ENCODE assay signal across 24 cellular contexts in genomic region chr10:45438457-45439090, GRCh38.
DNase-seq lines count a peak whose midpoint lies in the region; ATAC-seq and TF ChIP-seq lines count a peak whose summit lies in the region.
"Had no signal": no experiment of that assay in that cellular context is flagged by ENCODE, and none has a peak within 500 bp of the region (broad histone marks: within the 10 kb centered on the region; RNA-seq: fewer than 3 reads in every experiment).

No MANE protein-coding gene starts in this region.

- H3K27me3 ChIP-seq in CD8-positive, alpha-beta memory T cell (ENCODE audit: insufficient read depth, low read length, poor library complexity, severe bottlenecking), result no peaks in the 10 kb centered on the region
- H3K27me3 ChIP-seq in IMR-90 (ENCODE audit: control insufficient read depth, insufficient read depth, low read length) (peaks cover 7% of the 10 kb centered on the region), osteoblast (ENCODE audit: insufficient read depth, low read length) (peaks cover 3% of the 10 kb centered on the region)
- H3K27me3 ChIP-seq: hepatocyte had no signal

- H3K4ac ChIP-seq in IMR-90 (ENCODE audit: low read depth, low read length), result peak overlapping the region; percentile 10; the same call in 1 of the 2 replicates

- H3K27me3 Mint-ChIP-seq in CD8-positive, alpha-beta memory T cell, result peaks cover 5 to 19% of the 10 kb centered on the region in 2 donors
- H3K27me3 Mint-ChIP-seq in MCF 10A (ENCODE audit: insufficient read depth, unreplicated experiment), result no peaks in the 10 kb centered on the region
- H3K27me3 Mint-ChIP-seq: progenitor cell of endocrine pancreas had no signal

- no peak overlapping the region for H3K56ac ChIP-seq in IMR-90 (ENCODE audit: extremely low read depth, insufficient read depth, low read length)

- DNase-seq in CD8-positive, alpha-beta memory T cell, result no peak
- DNase-seq in IMR-90 (no peak), MCF 10A (ENCODE audit: unreplicated experiment) (peak; percentile 22), osteoblast (ENCODE audit: insufficient read length, low spot score, missing footprints) (peak; percentile 62), cerebellar cortex (ENCODE audit: low spot score) (no peak), NCI-H2196 (lab: John Stamatoyannopoulos, UW; ENCODE audit: unreplicated experiment) (no peak)
- DNase-seq: aorta, Calu3, foreskin melanocyte, immature natural killer cell, left ventricle myocardium superior, NCI-H1694 treated with DMSO at 0.1 percent for 48 hours, NCI-H226, NCI-H774, SK-N-SH, T-helper 9 cell, tibial artery had no signal

- no peak overlapping the region for H3K4me3 Mint-ChIP-seq in CD8-positive, alpha-beta memory T cell
- H3K4me3 Mint-ChIP-seq in MCF 10A (ENCODE audit: unreplicated experiment), result no peak overlapping the region
- H3K4me3 Mint-ChIP-seq: central memory CD8-positive, alpha-beta T cell; GM23338; immature natural killer cell; nephron had no signal

- H3K27ac ChIP-seq in CD8-positive, alpha-beta memory T cell (ENCODE audit: low read depth, low read length), result peak overlapping the region; percentile 74
- H3K27ac ChIP-seq in IMR-90 (ENCODE audit: insufficient read depth, low read length) (no peak overlapping the region), osteoblast (ENCODE audit: low read depth, low read length) (no peak overlapping the region)
- H3K27ac ChIP-seq: hepatocyte, tibial artery had no signal

- 40% methylated on average over 2 of the region's 5 CpGs; no CpG with 5 or more reads in 1 of the 2 experiments for WGBS in IMR-90 (ENCODE audit: extremely low coverage in 2 of 2, insufficient read length in 1 of 2), 2 experiments

- 0 out of 2 replicates have a peak overlapping the region, but pooled peaks have one; percentile 42 for H2BK20ac ChIP-seq in IMR-90 (ENCODE audit: low read depth, low read length)

- H3K9me3 Mint-ChIP-seq in CD8-positive, alpha-beta memory T cell, result no peaks in the 10 kb centered on the region
- no peaks in the 10 kb centered on the region for H3K9me3 Mint-ChIP-seq in MCF 10A (ENCODE audit: unreplicated experiment)
- H3K9me3 Mint-ChIP-seq: activated naive CD4-positive, alpha-beta T cell treated with anti-CD3 and anti-CD28 coated beads, Interleukin-2, amount 50 U/mL, for 72 hours; central memory CD8-positive, alpha-beta T cell; immature natural killer cell had no signal

- no TSS peak for BruUV-seq in IMR-90 (replicated peaks; lab: Mats Ljungman, UMichigan)
- BruUV-seq in MCF 10A (replicated peaks; lab: Mats Ljungman, UMichigan), result no TSS peak

- CTCF ChIA-PET in CD8-positive, alpha-beta memory T cell (lab: Charles Lee), result no interaction called here
- CTCF ChIA-PET in IMR-90 (lab: Yijun Ruan, JAX), result no interaction called here
- CTCF ChIA-PET in MCF 10A (lab: Yijun Ruan, JAX), result interaction anchor here (0.6 kb wide), 1 partner anchor 12 kb away, joined by 3 read pairs; no protein-coding TSS in a partner anchor

- no peaks in the 10 kb centered on the region for H3K9me1 ChIP-seq in IMR-90 (ENCODE audit: insufficient read depth, low read length)

- ATAC-seq in IMR-90 (ENCODE audit: low read depth) (0 out of 2 replicates have a peak, but pooled peaks have one; percentile 46), HG02798 (IDR thresholded peaks at IDR 0.05; ENCODE audit: poor library complexity, unreplicated experiment) (no peak)
- ATAC-seq: activated naive CD4-positive, alpha-beta T cell treated with anti-CD3 and anti-CD28 coated beads, Interleukin-2, amount 50 U/mL, for 72 hours; GM23338; left ventricle myocardium superior had no signal

- POLR2A ChIA-PET in CD8-positive, alpha-beta memory T cell (lab: Charles Lee), result no interaction called here
- POLR2A ChIA-PET in IMR-90 (lab: Charles Lee; ENCODE audit: unreplicated experiment), result no interaction called here
- POLR2A ChIA-PET in MCF 10A (lab: Yijun Ruan, JAX), result interaction anchor here (0.6 kb wide), 1 partner anchor 125 kb away, joined by 3 read pairs; no protein-coding TSS in a partner anchor

- peak overlapping the region; percentile 28; the same call in 1 of the 2 replicates for H2AK5ac ChIP-seq in IMR-90 (ENCODE audit: low read depth, low read length)

- H3K4me1 ChIP-seq in CD8-positive, alpha-beta memory T cell (ENCODE audit: insufficient read depth, low read length), result peaks cover 16% of the 10 kb centered on the region
- H3K4me1 ChIP-seq in IMR-90 (ENCODE audit: control insufficient read depth, insufficient read depth, low read length) (peaks cover 3% of the 10 kb centered on the region), osteoblast (ENCODE audit: insufficient read depth, low read length) (no peaks in the 10 kb centered on the region)
- H3K4me1 ChIP-seq: tibial artery had no signal

- TF ChIP-seq CTCF in IMR-90 (conservative IDR thresholded peaks at IDR 0.05; ENCODE audit: low read depth, low read length) (no peak), MCF 10A (IDR thresholded peaks at IDR 0.05; ENCODE audit: unreplicated experiment) (no peak), osteoblast (IDR thresholded peaks at IDR 0.05; ENCODE audit: extremely low read depth, low read depth, low read length) (no peak)

- H3K4me2 ChIP-seq in IMR-90 (ENCODE audit: low read depth, low read length) (no peak overlapping the region), osteoblast (ENCODE audit: insufficient read depth, low read length) (no peak overlapping the region)
- H3K4me2 ChIP-seq: GM23338, hepatocyte, SK-N-SH had no signal

- peaks cover 0 to 2% (median 0%) of the 10 kb centered on the region in 3 donors for H3K36me3 Mint-ChIP-seq in CD8-positive, alpha-beta memory T cell
- H3K36me3 Mint-ChIP-seq in MCF 10A (ENCODE audit: insufficient read depth, unreplicated experiment), result no peaks in the 10 kb centered on the region
- H3K36me3 Mint-ChIP-seq: activated naive CD4-positive, alpha-beta T cell treated with anti-CD3 and anti-CD28 coated beads, Interleukin-2, amount 50 U/mL, for 72 hours; immature natural killer cell had no signal

- 0 out of 2 replicates have a peak overlapping the region, but pooled peaks have one; percentile 1 for H3K14ac ChIP-seq in IMR-90 (replicated peaks; ENCODE audit: low read depth, low read length)

- no peaks in the 10 kb centered on the region for H3K79me2 ChIP-seq in osteoblast (ENCODE audit: insufficient read depth, low read length)
- H3K79me2 ChIP-seq: hepatocyte had no signal

- H3K36me3 ChIP-seq in CD8-positive, alpha-beta memory T cell (ENCODE audit: insufficient read depth, low read length), result no peaks in the 10 kb centered on the region
- H3K36me3 ChIP-seq in IMR-90 (ENCODE audit: control insufficient read depth, insufficient read depth, low read length) (no peaks in the 10 kb centered on the region), osteoblast (ENCODE audit: insufficient read depth, low read length) (no peaks in the 10 kb centered on the region)
- H3K36me3 ChIP-seq: tibial artery had no signal

- H3K27ac Mint-ChIP-seq in CD8-positive, alpha-beta memory T cell, result no peak overlapping the region
- H3K27ac Mint-ChIP-seq in MCF 10A (ENCODE audit: low read depth, unreplicated experiment), result peak overlapping the region; percentile 79
- H3K27ac Mint-ChIP-seq: immature natural killer cell, nephron, progenitor cell of endocrine pancreas had no signal

- H2BK5ac ChIP-seq in IMR-90 (ENCODE audit: low read depth, low read length, poor library complexity, severe bottlenecking), result peak overlapping the region; percentile 84

- H3K23ac ChIP-seq in IMR-90 (ENCODE audit: low read depth, low read length), result no peak overlapping the region

- H4K8ac ChIP-seq in IMR-90 (ENCODE audit: low read depth in 2 of 2, low read length in 2 of 2), result peak overlapping the region in 1 of 2 experiments; percentile 20; a peak in 3 of 4 replicates

- H3K9me3 ChIP-seq in CD8-positive, alpha-beta memory T cell (ENCODE audit: low read length), result no peaks in the 10 kb centered on the region
- H3K9me3 ChIP-seq in IMR-90 (ENCODE audit: control insufficient read depth, insufficient read depth, low read length), result no peaks in the 10 kb centered on the region
- no peaks in the 10 kb centered on the region for H3K9me3 ChIP-seq in osteoblast (ENCODE audit: low read depth, low read length)
- H3K9me3 ChIP-seq: SK-N-SH, tibial artery had no signal

- TF ChIP-seq RAD21 in IMR-90 (IDR thresholded peaks at IDR 0.05; ENCODE audit: low read length), result no peak

- peak overlapping the region; percentile 38; the same call in 1 of the 2 replicates for H4K91ac ChIP-seq in IMR-90 (ENCODE audit: insufficient read depth, low read depth, low read length)

- H2AK9ac ChIP-seq in IMR-90 (replicated peaks; ENCODE audit: low read depth, low read length, poor library complexity), result peak overlapping the region; percentile 26

- no peak overlapping the region for H3K9ac ChIP-seq in IMR-90 (ENCODE audit: low read depth, low read length)
- H3K9ac ChIP-seq: SK-N-SH had no signal

- TF ChIP-seq POLR2A in IMR-90 (IDR thresholded peaks at IDR 0.05; ENCODE audit: low read depth, low read length), result no peak

- intact Hi-C loops in IMR-90 (cut with micrococcal nuclease), result no loop called here
- intact Hi-C loops in MCF 10A (cut with micrococcal nuclease), result no loop called here

- peak overlapping the region; percentile 78; the same call in 1 of the 2 replicates for H4K5ac ChIP-seq in IMR-90 (ENCODE audit: low read depth, low read length)

- H2BK15ac ChIP-seq in IMR-90 (ENCODE audit: low read depth, low read length), result no peak overlapping the region

- no peak overlapping the region for H3K4me3 ChIP-seq in CD8-positive, alpha-beta memory T cell (ENCODE audit: low read length)
- H3K4me3 ChIP-seq in IMR-90 (ENCODE audit: insufficient read depth, low read depth, low read length), result no peak overlapping the region
- no peak overlapping the region for H3K4me3 ChIP-seq in osteoblast (ENCODE audit: insufficient read depth, low read length)
- H3K4me3 ChIP-seq: GM23338, hepatocyte, tibial artery had no signal

- dilution Hi-C loops in IMR-90 (cut with HindIII; ENCODE audit: low sequenced_read_pairs, unreplicated experiment), result no loop called here

- H2AFZ ChIP-seq in IMR-90 (replicated peaks; ENCODE audit: low read length, poor library complexity) (peak overlapping the region; percentile 44), osteoblast (ENCODE audit: low read length) (no peak overlapping the region)
- H2AFZ ChIP-seq: GM23338, hepatocyte had no signal

- H4K20me1 ChIP-seq in IMR-90 (ENCODE audit: insufficient read depth, low read length), result no peaks in the 10 kb centered on the region
- H4K20me1 ChIP-seq in osteoblast (ENCODE audit: insufficient read depth, low read length), result no peaks in the 10 kb centered on the region

- H3K18ac ChIP-seq in IMR-90 (ENCODE audit: low read depth, low read length), result peak overlapping the region; percentile 94

- H3K79me1 ChIP-seq in IMR-90 (ENCODE audit: low read depth in 1 of 2, low read length in 2 of 2), result no peaks in the 10 kb centered on the region

- peaks cover 4 to 13% (median 11%) of the 10 kb centered on the region in 3 donors for H3K4me1 Mint-ChIP-seq in CD8-positive, alpha-beta memory T cell
- H3K4me1 Mint-ChIP-seq in MCF 10A (ENCODE audit: insufficient read depth, unreplicated experiment), result peaks cover 11% of the 10 kb centered on the region
- H3K4me1 Mint-ChIP-seq: immature natural killer cell, nephron had no signal

- peak overlapping the region; percentile 61; the same call in 1 of the 2 replicates for H2BK120ac ChIP-seq in IMR-90 (ENCODE audit: low read depth, low read length)

- in situ Hi-C loops in IMR-90 (cut with MboI; ENCODE audit: low sequenced_read_pairs), result no loop called here

TF ChIP-seq in IMR-90, 13 proteins besides CTCF, POLR2A, EP300 and RAD21 (continues in another document):
- TF ChIP-seq MAZ (IDR thresholded peaks at IDR 0.05; ENCODE audit: borderline replicate concordance, low read depth, low read length), result no peak

Comparison
In these comparisons a context has a peak if more than half of its experiments do, and no peak if none do; other contexts are left out.
1. DNase-seq: peak in MCF 10A (single experiment) and osteoblast (single experiment); none in CD8-positive, alpha-beta memory T cell (0 of 5), IMR-90 (single experiment), cerebellar cortex (single experiment) and NCI-H2196 (single experiment).